Comparison of ENCODE assay signal across 1 cellular context in genomic region chr9:129258124-129258822, GRCh38.
TF ChIP-seq lines count a peak whose summit lies in the region.

No MANE protein-coding gene starts in this region.

TF ChIP-seq in K562, 482 proteins besides CTCF, POLR2A, EP300 and RAD21 (continued from another document and continues in another):
- TF ChIP-seq ZNF253 (CRISPR knock-in tag; conservative IDR thresholded peaks at IDR 0.05) (no peak), MITF (IDR thresholded peaks at IDR 0.05) (no peak), YBX1 (IDR thresholded peaks at IDR 0.05) (no peak), UBTF (IDR thresholded peaks at IDR 0.05; ENCODE audit: borderline replicate concordance in 1 of 2, low read depth in 2 of 2, low read length in 2 of 2) (no peak), HNRNPLL (IDR thresholded peaks at IDR 0.05; ENCODE audit: low read depth, low read length, poor library complexity, severe bottlenecking) (no peak), USF2 (CRISPR knock-in tag; IDR thresholded peaks at IDR 0.05) (peak; percentile 86), GABPB1 (CRISPR knock-in tag; IDR thresholded peaks at IDR 0.05) (no peak; the same call in 1 of the 2 replicates), PHF21A (IDR thresholded peaks at IDR 0.05; ENCODE audit: borderline replicate concordance, low read depth) (no peak), BRD9 (IDR thresholded peaks at IDR 0.05; ENCODE audit: low read depth, partially characterized antibody) (no peak), SMARCE1 (IDR thresholded peaks at IDR 0.05) (no peak), SRF (CRISPR knock-in tag; IDR thresholded peaks at IDR 0.05) (no peak), XRCC4 (IDR thresholded peaks at IDR 0.05; ENCODE audit: extremely low read depth, insufficient read depth, insufficient read length) (no peak), ZNF592 (IDR thresholded peaks at IDR 0.05) (no peak), HOXB6 (CRISPR knock-in tag; IDR thresholded peaks at IDR 0.05; ENCODE audit: borderline replicate concordance) (no peak), ZZZ3 (IDR thresholded peaks at IDR 0.05) (no peak), ZNF224 (CRISPR knock-in tag; IDR thresholded peaks at IDR 0.05) (no peak), TAF9B (IDR thresholded peaks at IDR 0.05; ENCODE audit: partially characterized antibody) (no peak), DPF2 (IDR thresholded peaks at IDR 0.05) (no peak), SIN3B (IDR thresholded peaks at IDR 0.05; ENCODE audit: low read depth) (no peak), ZBTB2 (IDR thresholded peaks at IDR 0.05) (no peak), KAT2B (IDR thresholded peaks at IDR 0.05; ENCODE audit: low read depth, low read length) (no peak), ZBTB1 (CRISPR knock-in tag; IDR thresholded peaks at IDR 0.05; ENCODE audit: borderline replicate concordance, low read depth) (no peak), SMARCC2 (IDR thresholded peaks at IDR 0.05; ENCODE audit: low read depth) (no peak), HDGF (IDR thresholded peaks at IDR 0.05) (no peak), CBX1 (IDR thresholded peaks at IDR 0.05; ENCODE audit: low read depth) (peak; percentile 61; the same call in 1 of the 2 replicates), FOSL1 (tag; conservative IDR thresholded peaks at IDR 0.05) (no peak), RNF2 (IDR thresholded peaks at IDR 0.05) (no peak), CREB5 (CRISPR knock-in tag; IDR thresholded peaks at IDR 0.05) (no peak), SRSF7 (optimal IDR thresholded peaks at IDR 0.05; ENCODE audit: low read depth, low read length) (no peak), SUPT5H (IDR thresholded peaks at IDR 0.05) (no peak), KDM2B (CRISPR knock-in tag; IDR thresholded peaks at IDR 0.05) (no peak), CBX5 (IDR thresholded peaks at IDR 0.05; ENCODE audit: borderline replicate concordance, low read depth) (no peak), HLTF (IDR thresholded peaks at IDR 0.05) (no peak), NEUROD1 (IDR thresholded peaks at IDR 0.05; ENCODE audit: borderline replicate concordance, low read depth, low read length, partially characterized antibody) (no peak), ZNF280A (IDR thresholded peaks at IDR 0.05; ENCODE audit: low read depth, partially characterized antibody) (no peak), NR0B1 (IDR thresholded peaks at IDR 0.05; ENCODE audit: partially characterized antibody) (no peak), MYC (IDR thresholded peaks at IDR 0.05; ENCODE audit: low read depth, low read length) (peak; percentile 92), MYC (CRISPR knock-in tag; IDR thresholded peaks at IDR 0.05; ENCODE audit: borderline replicate concordance, low read depth) (peak; percentile 57; the same call in 1 of the 2 replicates), FOXA1 (IDR thresholded peaks at IDR 0.05; ENCODE audit: borderline replicate concordance) (no peak), SMC3 (conservative IDR thresholded peaks at IDR 0.05; ENCODE audit: insufficient read depth, low read depth, low read length) (no peak), HES1 (IDR thresholded peaks at IDR 0.05; ENCODE audit: low read depth) (no peak), E4F1 (CRISPR knock-in tag; IDR thresholded peaks at IDR 0.05; ENCODE audit: borderline replicate concordance) (no peak), FOXP1 (CRISPR knock-in tag; IDR thresholded peaks at IDR 0.05) (no peak), ZNF778 (CRISPR knock-in tag; IDR thresholded peaks at IDR 0.05) (no peak), SMAD3 (CRISPR knock-in tag; conservative IDR thresholded peaks at IDR 0.05) (no peak), LEF1 (IDR thresholded peaks at IDR 0.05) (no peak), ZBTB12 (CRISPR knock-in tag; IDR thresholded peaks at IDR 0.05) (peak; percentile 62; the same call in 1 of the 2 replicates), ZNF77 (CRISPR knock-in tag; IDR thresholded peaks at IDR 0.05) (no peak), ZNF347 (CRISPR knock-in tag; IDR thresholded peaks at IDR 0.05; ENCODE audit: low read depth) (no peak)
